19 cellular contexts compared by ENCODE assay signal in the genomic region with DNA sequence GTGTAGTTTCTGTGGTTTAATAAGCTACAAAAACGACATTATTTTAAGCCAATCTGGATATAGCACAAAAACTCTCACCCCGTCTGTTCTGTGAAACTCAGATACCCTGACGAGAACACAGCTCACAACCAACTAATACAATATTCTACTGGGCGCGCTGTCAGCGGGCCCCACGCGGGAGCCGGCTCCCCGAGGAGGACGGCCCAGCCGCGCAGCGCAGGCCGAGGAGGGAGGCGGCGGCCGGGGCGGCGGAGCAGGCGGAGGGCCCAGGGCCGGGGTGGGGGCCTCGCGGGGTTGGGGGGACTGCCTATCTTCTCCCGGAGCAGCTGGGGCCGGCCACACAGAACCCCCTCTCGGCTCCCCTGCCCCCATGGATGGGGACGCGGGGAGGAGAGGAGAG.
"Had no signal": no experiment of that assay in that cellular context is flagged by ENCODE, and none has a peak within 500 bp of the region (broad histone marks: within the 10 kb centered on the region; RNA-seq: fewer than 3 reads in every experiment).

No MANE protein-coding gene starts in this region.

- H3K27ac Mint-ChIP-seq: immature natural killer cell; stimulated activated naive B cell treated with anti-CD40 and anti-IgM and Interleukin-4, amounts not matched to agents 10 μg/mL and 1 μg/mL and 100 μg/mL, for 72 hours; stimulated activated naive CD8-positive, alpha-beta T cell treated with anti-CD3 and anti-CD28 coated beads, Interleukin-15, amount 100 ng/mL, for 72 hours had no signal

- DNase-seq: dermis blood vessel endothelial cell; erythroblast; foreskin keratinocyte; immature natural killer cell; left ventricle myocardium inferior; mesenchymal stem cell; naive B cell; psoas muscle; right lobe of liver; stimulated activated CD4-positive, alpha-beta T cell treated with anti-CD3 and anti-CD28 coated beads, Interleukin-4, amount 100 ng/mL, for 24 hours; stimulated activated naive B cell treated with anti-CD40 and anti-IgM and Interleukin-4, amounts not matched to agents 10 μg/mL and 1 μg/mL and 100 μg/mL, for 72 hours; stimulated activated naive CD8-positive, alpha-beta T cell treated with anti-CD3 and anti-CD28 coated beads, Interleukin-15, amount 100 ng/mL, for 72 hours; transverse colon had no signal

- H3K36me3 ChIP-seq: left ventricle myocardium inferior, right lobe of liver, transverse colon had no signal

- H3K27ac ChIP-seq: foreskin keratinocyte, left ventricle myocardium inferior, psoas muscle, right lobe of liver, testis, transverse colon had no signal

- H3K4me1 Mint-ChIP-seq: immature natural killer cell; stimulated activated naive CD8-positive, alpha-beta T cell treated with anti-CD3 and anti-CD28 coated beads, Interleukin-15, amount 100 ng/mL, for 72 hours had no signal

- H3K4me1 ChIP-seq: right lobe of liver had no signal

- FAIRE-seq: colon, endothelial cell of umbilical vein, keratinocyte had no signal

- ATAC-seq: foreskin keratinocyte; psoas muscle; right lobe of liver; stimulated activated naive B cell treated with anti-CD40 and anti-IgM and Interleukin-4, amounts not matched to agents 10 μg/mL and 1 μg/mL and 100 μg/mL, for 72 hours; stimulated activated naive CD8-positive, alpha-beta T cell treated with anti-CD3 and anti-CD28 coated beads, Interleukin-15, amount 100 ng/mL, for 72 hours had no signal

- H3K36me3 Mint-ChIP-seq: immature natural killer cell; naive B cell; stimulated activated naive B cell treated with anti-CD40 and anti-IgM and Interleukin-4, amounts not matched to agents 10 μg/mL and 1 μg/mL and 100 μg/mL, for 72 hours had no signal

- H3K9me3 ChIP-seq: left ventricle myocardium inferior, psoas muscle, right lobe of liver, testis, transverse colon had no signal

- H3K27me3 ChIP-seq: right lobe of liver, testis had no signal

- H3K4me3 Mint-ChIP-seq: immature natural killer cell; nephron; stimulated activated naive B cell treated with anti-CD40 and anti-IgM and Interleukin-4, amounts not matched to agents 10 μg/mL and 1 μg/mL and 100 μg/mL, for 72 hours; stimulated activated naive CD8-positive, alpha-beta T cell treated with anti-CD3 and anti-CD28 coated beads, Interleukin-15, amount 100 ng/mL, for 72 hours had no signal

- H3K4me3 ChIP-seq: left ventricle myocardium inferior, lung, psoas muscle, right lobe of liver, testis, transverse colon had no signal

- H3K9me3 Mint-ChIP-seq: nephron; stimulated activated naive B cell treated with anti-CD40 and anti-IgM and Interleukin-4, amounts not matched to agents 10 μg/mL and 1 μg/mL and 100 μg/mL, for 72 hours; stimulated activated naive CD8-positive, alpha-beta T cell treated with anti-CD3 and anti-CD28 coated beads, Interleukin-15, amount 100 ng/mL, for 72 hours had no signal
